ENCODE assay signal across 16 cellular contexts in genomic region chr10:50281967-50282522, GRCh38. TPM values are rescaled to one million over a fixed set of nuclear protein-coding genes. Genes with fewer than 3 reads are reported as not detected.
DNase-seq lines count a peak whose midpoint lies in the region; ATAC-seq lines count a peak whose summit lies in the region.
"Had no signal": no experiment of that assay in that cellular context is flagged by ENCODE, and none has a peak within 500 bp of the region (broad histone marks: within the 10 kb centered on the region; RNA-seq: fewer than 3 reads in every experiment).

No MANE protein-coding gene starts in this region.

- no peak for ATAC-seq in HG02981 (IDR thresholded peaks at IDR 0.05; ENCODE audit: unreplicated experiment)
- ATAC-seq in GM21447 (IDR thresholded peaks at IDR 0.05; ENCODE audit: unreplicated experiment): no peak
- ATAC-seq: A549; CD8-positive, alpha-beta T cell had no signal

- no peak overlapping the region for H3K4me3 ChIP-seq in trophoblast cell (ENCODE audit: low read depth, low read length)
- H3K4me3 ChIP-seq: A549; BLaER1 treated with 17β-estradiol and CSF1 and Interleukin-3, amounts not matched to agents 10 nM and 100 nM had no signal

- H4K12ac ChIP-seq in trophoblast cell (ENCODE audit: low read depth, low read length): no peak overlapping the region

- no peak overlapping the region for H4K8ac ChIP-seq in trophoblast cell (ENCODE audit: low read depth, low read length)

- H3K4ac ChIP-seq in trophoblast cell (ENCODE audit: low read depth, low read length): no peak overlapping the region

- H2BK120ac ChIP-seq in trophoblast cell (ENCODE audit: insufficient read depth, low read length, poor library complexity): no peak overlapping the region

- H3K4me2 ChIP-seq in trophoblast cell (ENCODE audit: low read length): no peak overlapping the region
- H3K4me2 ChIP-seq: A549; BLaER1 treated with 17β-estradiol and CSF1 and Interleukin-3, amounts not matched to agents 10 nM and 100 nM had no signal

- no peaks in the 10 kb centered on the region for H3K79me1 ChIP-seq in trophoblast cell (ENCODE audit: low read length)

- H3K36me3 ChIP-seq in trophoblast cell (ENCODE audit: control insufficient read depth in 1 of 2, insufficient read depth in 2 of 2, low read length in 2 of 2): no peaks in the 10 kb centered on the region
- H3K36me3 ChIP-seq: BLaER1 treated with 17β-estradiol and CSF1 and Interleukin-3, amounts not matched to agents 10 nM and 100 nM had no signal

- H3K27me3 ChIP-seq in trophoblast cell (ENCODE audit: insufficient read depth, low read length): no peaks in the 10 kb centered on the region
- H3K27me3 ChIP-seq: BLaER1 treated with 17β-estradiol and CSF1 and Interleukin-3, amounts not matched to agents 10 nM and 100 nM had no signal

- no peak overlapping the region for H2AK5ac ChIP-seq in trophoblast cell (ENCODE audit: low read length)

- H3K4me1 ChIP-seq in trophoblast cell (ENCODE audit: control insufficient read depth in 1 of 2, insufficient read depth in 2 of 2, low read length in 2 of 2): no peaks in the 10 kb centered on the region
- H3K4me1 ChIP-seq: Caco-2 had no signal

- no peak overlapping the region for H3K14ac ChIP-seq in trophoblast cell (ENCODE audit: low read length)

- H3K79me2 ChIP-seq in trophoblast cell (ENCODE audit: control insufficient read depth, insufficient read depth, low read length, poor library complexity): no peaks in the 10 kb centered on the region

- no peak overlapping the region for H3K18ac ChIP-seq in trophoblast cell (ENCODE audit: low read length)

- DNase-seq in DMS53 (lab: John Stamatoyannopoulos, UW) (peak; percentile 7), DMS53 treated with DMSO at 0.1 percent for 48 hours (lab: John Stamatoyannopoulos, UW; ENCODE audit: unreplicated experiment) (no peak), trophoblast cell (peak; percentile 34 to 80)
- DNase-seq: AML-193; Caco-2; Calu3; CD4-positive, alpha-beta T cell; CD8-positive, alpha-beta T cell; DMS79 treated with DMSO at 0.1 percent for 48 hours; GF-D8 had no signal

- no peaks in the 10 kb centered on the region for H3K9me3 ChIP-seq in trophoblast cell (ENCODE audit: insufficient read depth, low read depth, low read length)
- H3K9me3 ChIP-seq: A549, Caco-2 had no signal

- H2AFZ ChIP-seq in trophoblast cell (ENCODE audit: insufficient read depth, low read length, poor library complexity): no peak overlapping the region

- no CpG with 5 or more reads among the region's 4 CpGs for WGBS in trophoblast cell (ENCODE audit: extremely low coverage, insufficient coverage, insufficient read length)

- no peak overlapping the region for H3K27ac ChIP-seq in trophoblast cell (ENCODE audit: low read depth, low read length)
- H3K27ac ChIP-seq: 22Rv1; A549; BLaER1 treated with 17β-estradiol and CSF1 and Interleukin-3, amounts not matched to agents 10 nM and 100 nM; C4-2B had no signal

- no peak overlapping the region for H3K9ac ChIP-seq in trophoblast cell (ENCODE audit: low read length)
- H3K9ac ChIP-seq: BLaER1 treated with 17β-estradiol and CSF1 and Interleukin-3, amounts not matched to agents 10 nM and 100 nM had no signal

- H2BK5ac ChIP-seq in trophoblast cell (ENCODE audit: low read depth, low read length, poor library complexity): no peak overlapping the region

- H4K91ac ChIP-seq in trophoblast cell (ENCODE audit: low read depth, low read length): no peak overlapping the region

- H2BK12ac ChIP-seq in trophoblast cell (ENCODE audit: low read length): no peak overlapping the region

- no peak overlapping the region for H3K23ac ChIP-seq in trophoblast cell (ENCODE audit: low read length)

RNA-seq across cellular contexts. Expression of gene ASAH2, which starts 30.7 kb away (rescaled TPM):
- 2.1 and 2.8 TPM in 2 replicates for polyA plus RNA-seq in trophoblast cell (2013)
